In the genomic region with DNA sequence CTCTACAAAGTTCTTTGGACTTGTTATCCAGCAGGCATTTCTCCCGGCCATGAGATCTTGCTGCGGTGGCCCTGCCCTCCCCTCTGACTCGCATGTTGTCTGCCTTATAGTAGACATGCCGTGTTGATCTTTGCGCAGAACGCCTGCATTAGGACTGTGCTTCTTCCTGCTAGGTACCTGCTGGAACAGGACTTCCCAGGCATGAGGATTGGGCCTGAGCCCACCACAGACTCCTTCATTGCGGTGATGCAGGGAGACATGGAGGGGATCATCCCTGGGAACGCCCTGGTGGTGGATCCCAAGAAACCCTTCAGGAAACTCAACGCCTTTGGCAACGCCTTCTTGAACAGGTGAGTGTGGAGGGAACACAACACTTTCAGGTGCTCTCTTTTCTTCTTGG, we compare ENCODE assay signal across 20 cellular contexts. TPM values are rescaled to one million over a fixed set of nuclear protein-coding genes. Genes with fewer than 3 reads are reported as not detected.
DNase-seq lines count a peak whose midpoint lies in the region; TF ChIP-seq lines count a peak whose summit lies in the region.
"Had no signal": no experiment of that assay in that cellular context is flagged by ENCODE, and none has a peak within 500 bp of the region (broad histone marks: within the 10 kb centered on the region; RNA-seq: fewer than 3 reads in every experiment).

No MANE protein-coding gene starts in this region.

- TF ChIP-seq CTCF in endodermal cell (conservative IDR thresholded peaks at IDR 0.05) (no peak), neural progenitor cell (IDR thresholded peaks at IDR 0.05) (no peak)

- POLR2A ChIA-PET in activated CD4-positive, alpha-beta memory T cell treated with anti-CD3 and anti-CD28 coated beads, Interleukin-2, amount 10 ng/mL, durations not matched to agents 7 days and 5 days (lab: Charles Lee): no interaction called here
- POLR2A ChIA-PET in activated CD4-positive, alpha-beta memory T cell treated with anti-CD3 and anti-CD28 coated beads for 36 hours (lab: Charles Lee): no interaction called here

- H3K79me2 ChIP-seq in Karpas-422 (ENCODE audit: low read length) (peaks cover 71% of the 10 kb centered on the region), neural progenitor cell (ENCODE audit: low read depth) (no peaks in the 10 kb centered on the region)

- H3K4me1 ChIP-seq in Karpas-422 (ENCODE audit: low read length) (peaks cover 89% of the 10 kb centered on the region), endodermal cell (ENCODE audit: control insufficient read depth, insufficient read depth, low read length) (peaks cover 5% of the 10 kb centered on the region), neural progenitor cell (no peaks in the 10 kb centered on the region)
- H3K4me1 ChIP-seq: A549, Caco-2, HAP-1 had no signal

- no peak overlapping the region for H3K4me3 Mint-ChIP-seq in activated CD4-positive, alpha-beta memory T cell treated with anti-CD3 and anti-CD28 coated beads, Interleukin-2, amount 10 ng/mL, durations not matched to agents 7 days and 5 days
- H3K4me3 Mint-ChIP-seq in activated CD4-positive, alpha-beta memory T cell treated with anti-CD3 and anti-CD28 coated beads for 36 hours: no peak overlapping the region
- no peak overlapping the region for H3K4me3 Mint-ChIP-seq in endodermal cell
- peak overlapping the region; percentile 15 for H3K4me3 Mint-ChIP-seq in neural progenitor cell
- H3K4me3 Mint-ChIP-seq: CD4-positive, alpha-beta T cell had no signal

- H2AFZ ChIP-seq in Karpas-422 (ENCODE audit: low read length) (no peak overlapping the region), neural progenitor cell (replicated peaks) (no peak overlapping the region)

- DNase-seq in activated CD4-positive, alpha-beta memory T cell treated with anti-CD3 and anti-CD28 coated beads, Interleukin-2, amount 10 ng/mL, durations not matched to agents 7 days and 5 days: peak; percentile 3
- DNase-seq in activated CD4-positive, alpha-beta memory T cell treated with anti-CD3 and anti-CD28 coated beads for 36 hours: no peak
- DNase-seq in Karpas-422 (peak; percentile 44), endodermal cell (peak; percentile 32), neural progenitor cell (ENCODE audit: low spot score) (no peak), cerebellum (ENCODE audit: low spot score) (no peak), DMS 273 (lab: John Stamatoyannopoulos, UW; ENCODE audit: unreplicated experiment) (no peak)
- DNase-seq in activated effector memory CD4-positive, alpha-beta T cell treated with anti-CD3 and anti-CD28 coated beads, Interleukin-2, amount 50 U/mL, for 16 hours: no peak
- DNase-seq: AML-193; Caco-2; CD4-positive, alpha-beta T cell; DMS153; DMS79; GDM1; GOT3 had no signal

- H3K4me2 ChIP-seq in Karpas-422 (ENCODE audit: low read depth, low read length, poor library complexity, severe bottlenecking) (no peak overlapping the region), neural progenitor cell (no peak overlapping the region)
- H3K4me2 ChIP-seq: A549 had no signal

- H3K27ac Mint-ChIP-seq in activated CD4-positive, alpha-beta memory T cell treated with anti-CD3 and anti-CD28 coated beads, Interleukin-2, amount 10 ng/mL, durations not matched to agents 7 days and 5 days: no peak overlapping the region
- no peak overlapping the region for H3K27ac Mint-ChIP-seq in activated CD4-positive, alpha-beta memory T cell treated with anti-CD3 and anti-CD28 coated beads for 36 hours
- H3K27ac Mint-ChIP-seq in endodermal cell (peak overlapping the region; percentile 69), neural progenitor cell (no peak overlapping the region)
- H3K27ac Mint-ChIP-seq: CD4-positive, alpha-beta T cell had no signal

- H3K9me3 Mint-ChIP-seq in activated CD4-positive, alpha-beta memory T cell treated with anti-CD3 and anti-CD28 coated beads, Interleukin-2, amount 10 ng/mL, durations not matched to agents 7 days and 5 days: no peaks in the 10 kb centered on the region
- no peaks in the 10 kb centered on the region for H3K9me3 Mint-ChIP-seq in activated CD4-positive, alpha-beta memory T cell treated with anti-CD3 and anti-CD28 coated beads for 36 hours
- no peaks in the 10 kb centered on the region for H3K9me3 Mint-ChIP-seq in endodermal cell
- no peaks in the 10 kb centered on the region for H3K9me3 Mint-ChIP-seq in neural progenitor cell
- H3K9me3 Mint-ChIP-seq: CD4-positive, alpha-beta T cell had no signal

- H3K36me3 ChIP-seq in Karpas-422 (ENCODE audit: insufficient read depth, low read length): peaks cover 73% of the 10 kb centered on the region
- peaks cover 16% of the 10 kb centered on the region for H3K36me3 ChIP-seq in endodermal cell (ENCODE audit: control insufficient read depth, insufficient read depth, low read length)
- H3K36me3 ChIP-seq in neural progenitor cell: no peaks in the 10 kb centered on the region
- H3K36me3 ChIP-seq: HAP-1 had no signal

- CTCF ChIA-PET in activated CD4-positive, alpha-beta memory T cell treated with anti-CD3 and anti-CD28 coated beads, Interleukin-2, amount 10 ng/mL, durations not matched to agents 7 days and 5 days (lab: Charles Lee): no interaction called here
- CTCF ChIA-PET in activated CD4-positive, alpha-beta memory T cell treated with anti-CD3 and anti-CD28 coated beads for 36 hours (lab: Charles Lee): no interaction called here

- peaks cover 11% of the 10 kb centered on the region for H3K4me1 Mint-ChIP-seq in activated CD4-positive, alpha-beta memory T cell treated with anti-CD3 and anti-CD28 coated beads, Interleukin-2, amount 10 ng/mL, durations not matched to agents 7 days and 5 days
- no peaks in the 10 kb centered on the region for H3K4me1 Mint-ChIP-seq in activated CD4-positive, alpha-beta memory T cell treated with anti-CD3 and anti-CD28 coated beads for 36 hours (ENCODE audit: low read depth)
- H3K4me1 Mint-ChIP-seq in endodermal cell (peaks cover 15% of the 10 kb centered on the region), neural progenitor cell (peaks cover 3% of the 10 kb centered on the region)

- H4K20me1 ChIP-seq in Karpas-422 (ENCODE audit: insufficient read depth, low read depth, low read length) (peaks cover 65% of the 10 kb centered on the region), neural progenitor cell (ENCODE audit: low read depth) (no peaks in the 10 kb centered on the region)

- H3K9ac ChIP-seq in Karpas-422 (ENCODE audit: low read length): no peak overlapping the region
- no peak overlapping the region for H3K9ac ChIP-seq in endodermal cell (ENCODE audit: extremely low read depth, low read length, poor library complexity, severe bottlenecking)
- no peak overlapping the region for H3K9ac ChIP-seq in neural progenitor cell

- H3K36me3 Mint-ChIP-seq in activated CD4-positive, alpha-beta memory T cell treated with anti-CD3 and anti-CD28 coated beads, Interleukin-2, amount 10 ng/mL, durations not matched to agents 7 days and 5 days (ENCODE audit: low read depth): no peaks in the 10 kb centered on the region
- H3K36me3 Mint-ChIP-seq in activated CD4-positive, alpha-beta memory T cell treated with anti-CD3 and anti-CD28 coated beads for 36 hours: no peaks in the 10 kb centered on the region
- H3K36me3 Mint-ChIP-seq in endodermal cell (ENCODE audit: low read depth) (peaks cover 6% of the 10 kb centered on the region), neural progenitor cell (peaks cover 4% of the 10 kb centered on the region)

- intact Hi-C loops in activated CD4-positive, alpha-beta memory T cell treated with anti-CD3 and anti-CD28 coated beads for 36 hours (cut with micrococcal nuclease): no loop called here

- H3K4me3 ChIP-seq in Karpas-422 (ENCODE audit: low read length) (no peak overlapping the region), endodermal cell (ENCODE audit: low read length) (no peak overlapping the region), neural progenitor cell (no peak overlapping the region)
- H3K4me3 ChIP-seq: A549, HAP-1 had no signal

- no peaks in the 10 kb centered on the region for H3K27me3 ChIP-seq in Karpas-422 (ENCODE audit: low read length)
- H3K27me3 ChIP-seq in endodermal cell (ENCODE audit: control insufficient read depth, insufficient read depth, low read length, poor library complexity, severe bottlenecking): no peaks in the 10 kb centered on the region
- H3K27me3 ChIP-seq in neural progenitor cell: no peaks in the 10 kb centered on the region

- H3K27me3 Mint-ChIP-seq in activated CD4-positive, alpha-beta memory T cell treated with anti-CD3 and anti-CD28 coated beads, Interleukin-2, amount 10 ng/mL, durations not matched to agents 7 days and 5 days: no peaks in the 10 kb centered on the region
- H3K27me3 Mint-ChIP-seq in activated CD4-positive, alpha-beta memory T cell treated with anti-CD3 and anti-CD28 coated beads for 36 hours: no peaks in the 10 kb centered on the region
- H3K27me3 Mint-ChIP-seq in endodermal cell (ENCODE audit: insufficient read depth) (no peaks in the 10 kb centered on the region), neural progenitor cell (ENCODE audit: insufficient read depth, low read depth) (no peaks in the 10 kb centered on the region)
- H3K27me3 Mint-ChIP-seq: CD4-positive, alpha-beta T cell had no signal

- H3K9me3 ChIP-seq in Karpas-422 (ENCODE audit: low read length) (no peaks in the 10 kb centered on the region), endodermal cell (ENCODE audit: control insufficient read depth, low read length) (no peaks in the 10 kb centered on the region), neural progenitor cell (ENCODE audit: low read depth) (no peaks in the 10 kb centered on the region)
- H3K9me3 ChIP-seq: A549, Caco-2, HAP-1 had no signal

- peak overlapping the region; percentile 70 for H3K27ac ChIP-seq in Karpas-422 (ENCODE audit: low read length)
- no peak overlapping the region for H3K27ac ChIP-seq in endodermal cell (ENCODE audit: low read depth, low read length)
- H3K27ac ChIP-seq in neural progenitor cell: no peak overlapping the region
- H3K27ac ChIP-seq: 22Rv1, A549, C4-2B had no signal

- 96 to 98% methylated on average over 7 to 10 of the region's 10 CpGs for WGBS in endodermal cell (ENCODE audit: insufficient coverage in 1 of 2, insufficient read length in 1 of 2), 2 experiments

- no peaks in the 10 kb centered on the region for H3F3A ChIP-seq in neural progenitor cell (ENCODE audit: low read depth)

- no peaks in the 10 kb centered on the region for H3K9me2 ChIP-seq in Karpas-422 (replicated peaks; ENCODE audit: insufficient read depth, low read length)

RNA-seq across cellular contexts. Expression of a gene that starts 10.1 kb away (rescaled TPM):
- total RNA-seq in activated CD4-positive, alpha-beta memory T cell treated with anti-CD3 and anti-CD28 coated beads, Interleukin-2, amount 10 ng/mL, durations not matched to agents 7 days and 5 days: 1 to 10 TPM in 1 of 2 experiments, under 1 TPM in 1; 0.86 to 1.1 TPM
- 1 to 10 TPM; 1.4 to 1.5 TPM for total RNA-seq in activated CD4-positive, alpha-beta memory T cell treated with anti-CD3 and anti-CD28 coated beads for 36 hours
- 152 and 200 TPM in 2 replicates for total RNA-seq in Karpas-422 (2014; rRNA removed; shearing (Covaris generic); ENCODE audit: low replicate concordance)
- total RNA-seq in endodermal cell (10 to 100 TPM; 10.7 to 15.5 TPM), neural progenitor cell (ENCODE audit: low replicate concordance) (3.9 and 10.7 TPM in 2 replicates), cerebellum (11.8 TPM)
- polyA plus RNA-seq in endodermal cell (2013, experiment 1 of 2): 8.2 TPM
- 9.2 TPM for polyA plus RNA-seq in endodermal cell (2013, experiment 2 of 2)
- total RNA-seq: Caco-2, HT-29 had no signal

RNA-seq across cellular contexts. Expression of a gene that starts 26.8 kb away (rescaled TPM):
- under 1 TPM; 0.35 TPM for total RNA-seq in activated CD4-positive, alpha-beta memory T cell treated with anti-CD3 and anti-CD28 coated beads, Interleukin-2, amount 10 ng/mL, durations not matched to agents 7 days and 5 days
- under 1 TPM; 0.19 to 0.39 TPM for total RNA-seq in activated CD4-positive, alpha-beta memory T cell treated with anti-CD3 and anti-CD28 coated beads for 36 hours
- 2.0 and 2.6 TPM in 2 replicates for total RNA-seq in Karpas-422 (2014; rRNA removed; shearing (Covaris generic); ENCODE audit: low replicate concordance)
- under 1 TPM; 0.31 to 0.40 TPM for total RNA-seq in endodermal cell
- polyA plus RNA-seq in endodermal cell (2013, experiment 1 of 2): 0.28 TPM
- 0.41 TPM for polyA plus RNA-seq in endodermal cell (2013, experiment 2 of 2)
- total RNA-seq in neural progenitor cell (ENCODE audit: low replicate concordance): 0.04 and 0.19 TPM in 2 replicates
- total RNA-seq in cerebellum: 2.8 TPM
- total RNA-seq: HT-29 had no signal

Comparison
In these comparisons a context has a peak if more than half of its experiments do, and no peak if none do; other contexts are left out.
1. DNase-seq: peak in activated CD4-positive, alpha-beta memory T cell treated with anti-CD3 and anti-CD28 coated beads, Interleukin-2, amount 10 ng/mL, durations not matched to agents 7 days and 5 days (single experiment), Karpas-422 (single experiment) and endodermal cell (single experiment); none in activated CD4-positive, alpha-beta memory T cell treated with anti-CD3 and anti-CD28 coated beads for 36 hours (single experiment), neural progenitor cell (single experiment), cerebellum (single experiment), DMS 273 (single experiment) and activated effector memory CD4-positive, alpha-beta T cell treated with anti-CD3 and anti-CD28 coated beads, Interleukin-2, amount 50 U/mL, for 16 hours (single experiment).